23 cellular contexts compared by ENCODE assay signal in genomic region chr1:3384407-3384806, GRCh38.
"Had no signal": no experiment of that assay in that cellular context is flagged by ENCODE, and none has a peak within 500 bp of the region (broad histone marks: within the 10 kb centered on the region; RNA-seq: fewer than 3 reads in every experiment).

No MANE protein-coding gene starts in this region.

- DNase-seq: activated CD4-positive, alpha-beta memory T cell treated with anti-CD3 and anti-CD28 coated beads, Interleukin-2, amount 10 ng/mL, durations not matched to agents 7 days and 5 days; activated CD4-positive, alpha-beta T cell treated with anti-CD3 and anti-CD28 coated beads for 48 hours; activated CD4-positive, CD25-positive, alpha-beta regulatory T cell; activated effector memory CD4-positive, alpha-beta T cell treated with Interleukin-2 at 50 U/mL for 16 hours; activated T-cell treated with anti-CD3 and anti-CD28 coated beads, Interleukin-2, amount 50 U/mL, for 48 hours; adrenal gland; cerebellar nuclear complex; effector CD8-positive, alpha-beta T cell; left cardiac atrium; lower lobe of right lung; nephron progenitor cell; occipital lobe; psoas muscle; right cardiac atrium; stimulated activated CD4-positive, alpha-beta T cell treated with anti-CD3 and anti-CD28 coated beads, Interleukin-4, amount 100 ng/mL, for 24 hours; stimulated activated naive CD4-positive, alpha-beta T cell treated with Interleukin-2 at 50 U/mL for 16 hours; substantia nigra; T1000; transverse colon; uterus had no signal

- H3K27ac ChIP-seq: adrenal gland, breast epithelium, esophagus muscularis mucosa, lower lobe of right lung, psoas muscle, skin epidermis, transverse colon, uterus had no signal

- H3K9me3 ChIP-seq: adrenal gland, breast epithelium, esophagus muscularis mucosa, lower lobe of right lung, psoas muscle, transverse colon, uterus had no signal

- H3K36me3 ChIP-seq: adrenal gland, breast epithelium, esophagus muscularis mucosa, lower lobe of right lung, transverse colon, uterus had no signal

- H3K4me3 ChIP-seq: adrenal gland, breast epithelium, esophagus muscularis mucosa, lower lobe of right lung, psoas muscle, skin epidermis, transverse colon, uterus had no signal

- H3K4me1 ChIP-seq: adrenal gland, breast epithelium, lower lobe of right lung, psoas muscle, transverse colon, uterus had no signal

- ATAC-seq: left cardiac atrium, lower lobe of right lung, psoas muscle, right cardiac atrium had no signal
